In the genomic region with DNA sequence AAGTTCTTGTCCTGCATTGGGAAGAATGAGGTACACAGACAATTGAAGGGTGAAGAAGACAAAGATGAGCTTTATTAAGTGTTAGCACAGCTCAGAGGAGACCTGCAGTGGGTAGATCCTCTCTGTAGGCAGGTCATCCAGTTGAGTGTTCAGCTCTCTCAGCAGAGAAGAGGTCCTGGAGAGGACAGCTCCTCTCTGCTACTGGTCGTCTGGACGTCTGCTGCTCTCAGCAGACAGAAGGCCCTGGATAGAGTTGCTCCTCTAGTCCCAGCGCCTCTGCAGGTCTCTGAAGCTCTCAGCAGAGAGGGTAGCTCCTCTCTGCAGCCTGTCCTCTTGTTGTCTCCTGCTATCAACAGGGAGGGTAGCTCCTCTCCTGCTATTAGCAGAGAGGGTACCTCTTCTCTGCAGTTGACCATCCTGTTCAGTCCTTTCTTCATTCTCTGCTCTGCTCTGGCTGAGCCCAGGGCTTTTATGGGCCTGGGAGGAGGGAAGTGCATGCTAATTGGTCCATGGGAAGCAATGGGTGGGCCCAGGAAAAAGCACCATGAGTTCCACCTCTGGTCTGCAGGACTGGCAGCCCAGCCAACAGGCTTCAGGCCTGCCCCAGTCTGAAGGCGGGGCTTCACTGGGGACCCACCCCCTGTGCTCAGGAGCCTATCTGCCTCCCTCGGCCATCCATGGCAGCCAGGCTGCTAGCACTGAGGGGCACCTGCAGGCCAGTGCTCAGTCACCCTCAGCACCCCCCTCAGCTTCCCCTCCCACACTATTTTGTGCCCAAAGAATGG, we compare ENCODE assay signal across 21 cellular contexts. TPM values are rescaled to one million over a fixed set of nuclear protein-coding genes. Genes with fewer than 3 reads are reported as not detected.
"Had no signal": no experiment of that assay in that cellular context is flagged by ENCODE, and none has a peak within 500 bp of the region (broad histone marks: within the 10 kb centered on the region; RNA-seq: fewer than 3 reads in every experiment).

No MANE protein-coding gene starts in this region.

- H3K9me3 Mint-ChIP-seq: activated CD4-positive, alpha-beta T cell treated with anti-CD3 and anti-CD28 coated beads, Interleukin-2, amount 10 ng/mL, durations not matched to agents 7 days and 5 days had no signal

- H3K9me3 ChIP-seq: ascending aorta, mucosa of descending colon, tibial nerve had no signal

- H3K36me3 ChIP-seq: ascending aorta, left ventricle myocardium inferior, tibial nerve had no signal

- H3K4me3 Mint-ChIP-seq: activated CD4-positive, alpha-beta T cell treated with anti-CD3 and anti-CD28 coated beads, Interleukin-2, amount 10 ng/mL, durations not matched to agents 7 days and 5 days; central memory CD8-positive, alpha-beta T cell; naive thymus-derived CD4-positive, alpha-beta T cell had no signal

- H3K27ac ChIP-seq: ascending aorta, coronary artery, left ventricle myocardium inferior, tibial nerve had no signal

- DNase-seq: activated CD4-positive, alpha-beta T cell treated with anti-CD3 and anti-CD28 coated beads, Interleukin-2, amount 10 ng/mL, durations not matched to agents 7 days and 5 days; activated CD8-positive, alpha-beta memory T cell treated with anti-CD3 and anti-CD28 coated beads, Interleukin-2, amount 50 U/mL, for 48 hours; activated effector memory CD4-positive, alpha-beta T cell treated with anti-CD3 and anti-CD28 coated beads, Interleukin-2, amount 50 U/mL, for 16 hours; activated naive CD4-positive, alpha-beta T cell treated with anti-CD3 and anti-CD28 coated beads, Interleukin-2, amount 50 U/mL, for 16 hours; activated T-cell treated with anti-CD3 and anti-CD28 coated beads, Interleukin-2, amount 50 U/mL, for 48 hours; erythroblast; foreskin melanocyte; kidney; left ventricle myocardium inferior; mammary epithelial cell; mucosa of descending colon; naive thymus-derived CD4-positive, alpha-beta T cell; stimulated activated naive CD4-positive, alpha-beta T cell treated with Interleukin-2 at 50 U/mL for 16 hours; T-helper 1 cell; T-helper 9 cell had no signal

- FAIRE-seq: endometrium, kidney had no signal

- H3K4me1 ChIP-seq: ascending aorta, left ventricle myocardium inferior, tibial nerve had no signal

- ATAC-seq: mucosa of descending colon; naive thymus-derived CD4-positive, alpha-beta T cell had no signal

- H3K36me3 Mint-ChIP-seq: naive thymus-derived CD4-positive, alpha-beta T cell had no signal

- H3K27ac Mint-ChIP-seq: activated CD4-positive, alpha-beta T cell treated with anti-CD3 and anti-CD28 coated beads, Interleukin-2, amount 10 ng/mL, durations not matched to agents 7 days and 5 days; naive thymus-derived CD4-positive, alpha-beta T cell had no signal

- H3K4me1 Mint-ChIP-seq: activated CD4-positive, alpha-beta T cell treated with anti-CD3 and anti-CD28 coated beads, Interleukin-2, amount 10 ng/mL, durations not matched to agents 7 days and 5 days; central memory CD8-positive, alpha-beta T cell; naive thymus-derived CD4-positive, alpha-beta T cell had no signal

- H3K4me3 ChIP-seq: ascending aorta, coronary artery, left ventricle myocardium inferior, mucosa of descending colon, tibial nerve had no signal

- H3K27me3 ChIP-seq: ascending aorta, tibial nerve had no signal

RNA-seq across cellular contexts. Expression of a gene that starts 54.1 kb away (rescaled TPM):
- total RNA-seq: activated CD4-positive, alpha-beta T cell treated with anti-CD3 and anti-CD28 coated beads, Interleukin-2, amount 10 ng/mL, durations not matched to agents 7 days and 5 days; ascending aorta; kidney; left ventricle myocardium inferior; mammary epithelial cell; mucosa of descending colon; naive thymus-derived CD4-positive, alpha-beta T cell; renal cortical epithelial cell; tibial nerve had no signal
- polyA plus RNA-seq: mammary epithelial cell; naive thymus-derived CD4-positive, alpha-beta T cell had no signal
